ENCODE assay signal across 28 cellular contexts in genomic region chr2:56647997-56648396, GRCh38.
"Had no signal": no experiment of that assay in that cellular context is flagged by ENCODE, and none has a peak within 500 bp of the region (broad histone marks: within the 10 kb centered on the region; RNA-seq: fewer than 3 reads in every experiment).

No MANE protein-coding gene starts in this region.

- H3K9me3 ChIP-seq: left lung, lower lobe of right lung, pancreas, prostate gland, stomach, testis, thyroid gland, transverse colon, upper lobe of left lung, vagina had no signal

- H3K4me3 ChIP-seq: left lung, lower lobe of right lung, pancreas, prostate gland, skin epidermis, stomach, testis, thyroid gland, transverse colon, upper lobe of left lung, vagina had no signal

- DNase-seq: immature natural killer cell; kidney; left colon; left lung; lower lobe of right lung; mammary epithelial cell; mesenchymal stem cell; naive thymus-derived CD8-positive, alpha-beta T cell; nucleus accumbens; pancreas; posterior cingulate gyrus; retina; right cardiac atrium; stimulated activated CD4-positive, alpha-beta T cell treated with anti-CD3 and anti-CD28 coated beads, Interleukin-12 subunit alpha, Interleukin-12 subunit beta, amount 100 ng/mL, for 4 hours; stimulated activated CD4-positive, alpha-beta T cell treated with anti-CD3 and anti-CD28 coated beads, Interleukin-15, amount 100 ng/mL, for 24 hours; stimulated activated CD4-positive, alpha-beta T cell treated with anti-CD3 and anti-CD28 coated beads, Interleukin-2, amount 100 ng/mL, for 24 hours; stimulated activated CD4-positive, alpha-beta T cell treated with anti-CD3 and anti-CD28 coated beads, Interleukin-4, amount 100 ng/mL, for 1 hour; stimulated activated naive B cell treated with anti-CD40 and anti-IgM and Interleukin-4, amounts not matched to agents 10 μg/mL and 1 μg/mL and 100 μg/mL, for 72 hours; stimulated activated naive CD8-positive, alpha-beta T cell treated with anti-CD3 and anti-CD28 coated beads, Interleukin-15, Interleukin-2, amounts not matched to agents 100 U/mL and 50 U/mL, for 24 hours; stomach; testis; thyroid gland; transverse colon; upper lobe of left lung had no signal

- H3K4me1 ChIP-seq: left lung, lower lobe of right lung, pancreas, prostate gland, stomach, testis, transverse colon, upper lobe of left lung, vagina had no signal

- H3K27me3 ChIP-seq: left lung, pancreas, stomach, testis, thyroid gland, transverse colon, upper lobe of left lung, vagina had no signal

- H3K36me3 ChIP-seq: left lung, lower lobe of right lung, pancreas, prostate gland, stomach, thyroid gland, transverse colon, upper lobe of left lung, vagina had no signal

- H3K27ac ChIP-seq: left lung, lower lobe of right lung, pancreas, prostate gland, skin epidermis, stomach, testis, thyroid gland, transverse colon, upper lobe of left lung, vagina had no signal

- ATAC-seq: left colon; left lung; lower lobe of right lung; naive thymus-derived CD8-positive, alpha-beta T cell; pancreas; right cardiac atrium; sciatic nerve; stimulated activated naive B cell treated with anti-CD40 and anti-IgM and Interleukin-4, amounts not matched to agents 10 μg/mL and 1 μg/mL and 100 μg/mL, for 72 hours; stimulated activated naive CD8-positive, alpha-beta T cell treated with anti-CD3 and anti-CD28 coated beads, Interleukin-15, Interleukin-2, amounts not matched to agents 100 U/mL and 50 U/mL, for 24 hours had no signal
